In the genomic region with DNA sequence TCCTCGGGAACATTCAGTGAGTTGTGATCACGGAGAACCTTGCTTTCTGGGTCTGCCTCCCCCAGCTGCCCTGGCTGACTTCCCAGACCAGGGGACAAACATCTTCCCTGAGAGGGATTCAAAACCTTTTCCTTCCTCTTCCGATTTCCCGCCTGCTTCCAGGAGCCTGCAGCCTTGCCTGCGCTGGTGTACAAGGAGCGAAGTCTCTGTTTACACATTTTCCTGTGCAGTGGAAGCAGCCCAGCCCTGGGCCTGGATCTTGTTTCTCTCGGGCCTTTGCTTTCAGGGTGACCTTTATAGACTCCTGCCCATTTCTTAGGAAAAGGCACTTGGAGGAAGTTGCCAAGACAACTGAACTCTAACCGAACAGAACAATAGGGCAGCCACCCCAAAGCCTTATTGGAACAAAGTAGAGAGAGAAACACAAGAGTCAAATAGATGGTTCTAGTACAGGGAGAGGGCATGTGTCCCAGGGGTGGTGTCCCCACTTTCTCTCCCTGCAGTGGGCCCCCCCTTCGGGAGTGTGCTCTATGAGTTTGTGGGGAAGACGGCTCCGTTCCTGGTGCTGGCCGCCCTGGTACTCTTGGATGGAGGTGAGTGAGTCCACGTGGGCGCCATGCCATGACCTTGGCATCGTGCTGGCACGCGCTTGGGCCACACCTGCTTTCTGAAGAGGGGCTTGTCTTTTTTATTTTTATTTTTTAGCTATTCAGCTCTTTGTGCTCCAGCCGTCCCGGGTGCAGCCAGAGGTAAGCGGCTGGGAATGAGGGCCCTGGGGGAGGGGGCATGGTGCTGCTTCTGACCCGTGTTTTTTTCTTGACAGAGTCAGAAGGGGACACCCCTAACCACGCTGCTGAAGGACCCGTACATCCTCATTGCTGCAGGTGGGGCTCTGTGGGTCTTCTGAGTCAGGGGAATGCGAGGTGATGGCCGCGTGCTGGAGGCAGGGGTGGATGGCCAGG, we compare ENCODE assay signal across 31 cellular contexts. TPM values are rescaled to one million over a fixed set of nuclear protein-coding genes. Genes with fewer than 3 reads are reported as not detected.
"Had no signal": no experiment of that assay in that cellular context is flagged by ENCODE, and none has a peak within 500 bp of the region (broad histone marks: within the 10 kb centered on the region; RNA-seq: fewer than 3 reads in every experiment).

No MANE protein-coding gene starts in this region.

- H3K4me3 ChIP-seq: adrenal gland, body of pancreas, breast epithelium, cardiac muscle cell, colonic mucosa, esophagus muscularis mucosa, gastrocnemius medialis, heart left ventricle had no signal

- H3K27me3 ChIP-seq: body of pancreas, cardiac muscle cell, colonic mucosa had no signal

- H3K4me1 ChIP-seq: adrenal gland, body of pancreas, breast epithelium, colonic mucosa, esophagus muscularis mucosa, foreskin keratinocyte, gastrocnemius medialis, heart left ventricle had no signal

- H3K27ac ChIP-seq: adrenal gland, body of pancreas, breast epithelium, cardiac muscle cell, colonic mucosa, esophagus muscularis mucosa, foreskin keratinocyte, gastrocnemius medialis, heart left ventricle had no signal

- DNase-seq: activated CD4-positive, alpha-beta memory T cell treated with anti-CD3 and anti-CD28 coated beads for 36 hours; activated CD4-positive, alpha-beta T cell treated with anti-CD3 and anti-CD28 coated beads for 36 hours; activated CD4-positive, alpha-beta T cell treated with anti-CD3 and anti-CD28 coated beads, Interleukin-2, amount 10 ng/mL, durations not matched to agents 24 days and 14 days; activated CD4-positive, CD25-positive, alpha-beta regulatory T cell; activated CD4-positive, CD25-positive, alpha-beta regulatory T cell treated with anti-CD3 and anti-CD28 coated beads, Interleukin-2, amount 50 U/mL, for 72 hours; activated CD8-positive, alpha-beta T cell treated with anti-CD3 and anti-CD28 coated beads, Interleukin-2, amount 10 ng/mL, durations not matched to agents 7 days and 5 days; activated gamma-delta T cell; activated naive CD4-positive, alpha-beta T cell treated with anti-CD3 and anti-CD28 coated beads, Interleukin-2, amount 50 U/mL, for 16 hours; activated naive CD4-positive, alpha-beta T cell treated with Interleukin-2 at 50 U/mL for 16 hours; activated T-cell treated with anti-CD3 and anti-CD28 coated beads, Interleukin-2, amount 50 U/mL, for 4 hours; adrenal gland; amygdala; body of pancreas; central memory CD4-positive, alpha-beta T cell; cerebellar nuclear complex; colonic mucosa; effector memory CD4-positive, alpha-beta T cell; endodermal cell; erythroblast; foreskin keratinocyte; gastrocnemius medialis; glutamatergic neuron; heart left ventricle; T-helper 1 cell; T-helper 17 cell had no signal

- ATAC-seq: activated CD4-positive, alpha-beta T cell treated with anti-CD3 and anti-CD28 coated beads for 36 hours; activated CD8-positive, alpha-beta T cell treated with anti-CD3 and anti-CD28 coated beads, Interleukin-2, amount 10 ng/mL, durations not matched to agents 7 days and 5 days; activated T-cell treated with anti-CD3 and anti-CD28 coated beads, Interleukin-2, amount 50 U/mL, for 4 hours; activated T-helper 17 cell treated with anti-CD3 and anti-CD28 coated beads, Interleukin-2, amount 50 U/mL, for 72 hours; body of pancreas; foreskin keratinocyte; gastrocnemius medialis; T-helper 17 cell had no signal

- H3K36me3 ChIP-seq: adrenal gland, breast epithelium, cardiac muscle cell, colonic mucosa, esophagus muscularis mucosa, gastrocnemius medialis, heart left ventricle had no signal

- H3K9me3 ChIP-seq: adrenal gland, body of pancreas, breast epithelium, colonic mucosa, esophagus muscularis mucosa, gastrocnemius medialis, heart left ventricle had no signal

RNA-seq across cellular contexts. Expression of gene SLC18A2, which starts 14.1 kb away (rescaled TPM):
- total RNA-seq: activated CD4-positive, alpha-beta memory T cell treated with anti-CD3 and anti-CD28 coated beads for 36 hours; activated CD4-positive, alpha-beta T cell treated with anti-CD3 and anti-CD28 coated beads, Interleukin-2, amount 10 ng/mL, durations not matched to agents 24 days and 14 days; activated CD8-positive, alpha-beta T cell treated with anti-CD3 and anti-CD28 coated beads, Interleukin-2, amount 10 ng/mL, durations not matched to agents 7 days and 5 days; dermis microvascular lymphatic vessel endothelial cell; foreskin keratinocyte had no signal
- polyA plus RNA-seq: foreskin keratinocyte had no signal

RNA-seq across cellular contexts. Expression of gene KCNK18, which starts 57.8 kb away (rescaled TPM):
- total RNA-seq: activated CD4-positive, alpha-beta memory T cell treated with anti-CD3 and anti-CD28 coated beads for 36 hours; activated CD4-positive, alpha-beta T cell treated with anti-CD3 and anti-CD28 coated beads for 36 hours; activated CD4-positive, alpha-beta T cell treated with anti-CD3 and anti-CD28 coated beads, Interleukin-2, amount 10 ng/mL, durations not matched to agents 24 days and 14 days; activated CD8-positive, alpha-beta T cell treated with anti-CD3 and anti-CD28 coated beads, Interleukin-2, amount 10 ng/mL, durations not matched to agents 7 days and 5 days; activated T-cell treated with anti-CD3 and anti-CD28 coated beads, Interleukin-2, amount 50 U/mL, for 4 hours; activated T-helper 17 cell treated with anti-CD3 and anti-CD28 coated beads, Interleukin-2, amount 50 U/mL, for 72 hours; adrenal gland; aorta; body of pancreas; breast epithelium; cardiac muscle cell; colonic mucosa; dermis microvascular lymphatic vessel endothelial cell; endodermal cell; esophagus muscularis mucosa; foreskin keratinocyte; gastrocnemius medialis; heart left ventricle; T-helper 17 cell had no signal
- polyA plus RNA-seq: adrenal gland, aorta, cardiac muscle cell, foreskin keratinocyte, heart left ventricle had no signal
